ENCODE assay signal across 34 cellular contexts in the genomic region with DNA sequence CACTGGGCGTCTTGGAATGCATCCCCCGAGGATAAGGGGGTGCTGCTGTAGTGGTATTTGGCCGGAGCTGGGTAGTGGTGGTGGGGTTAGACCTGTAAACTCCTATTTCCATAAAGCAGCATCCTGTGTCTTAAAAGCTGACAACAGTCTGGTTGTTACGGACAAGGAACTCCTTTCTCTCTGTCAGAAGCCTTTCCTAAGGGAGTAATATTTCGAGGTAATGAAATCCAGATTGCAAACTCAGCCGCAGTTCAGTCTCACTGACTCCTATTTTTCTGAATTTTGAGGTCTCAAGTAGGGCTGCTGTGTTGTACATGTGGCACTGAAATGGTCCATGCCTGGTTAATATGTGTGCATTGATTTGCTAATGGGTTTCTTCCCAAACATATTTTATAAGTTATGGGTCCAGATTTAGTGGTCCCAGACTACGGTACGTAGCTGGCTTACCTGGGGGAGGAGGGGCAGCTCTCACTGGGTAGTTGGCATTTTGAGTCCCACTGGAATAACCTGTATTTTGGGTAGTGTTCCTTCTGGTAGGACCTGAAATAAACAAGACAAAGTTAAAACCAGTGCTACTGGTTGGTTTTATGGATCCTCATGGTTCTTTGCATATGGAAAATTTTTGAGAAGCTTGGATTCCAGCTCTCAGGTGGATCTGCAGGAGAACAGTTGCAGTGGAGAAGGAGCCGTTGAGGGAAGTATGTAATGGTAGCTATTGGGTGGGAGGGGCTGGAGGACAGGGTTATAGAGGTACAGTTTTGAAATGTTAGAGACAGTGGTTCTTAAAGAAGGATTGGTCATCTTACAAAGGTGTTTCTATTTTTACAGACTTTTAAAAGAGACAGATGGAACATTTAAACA. TPM values are rescaled to one million over a fixed set of nuclear protein-coding genes. Genes with fewer than 3 reads are reported as not detected.
DNase-seq lines count a peak whose midpoint lies in the region; FAIRE-seq and TF ChIP-seq lines count a peak whose summit lies in the region.
"Had no signal": no experiment of that assay in that cellular context is flagged by ENCODE, and none has a peak within 500 bp of the region (broad histone marks: within the 10 kb centered on the region; RNA-seq: fewer than 3 reads in every experiment).

No MANE protein-coding gene starts in this region.

- FAIRE-seq in bronchial epithelial cell (lab: Jason Lieb, UNC) (peak; percentile 18), GM19239 (lab: Jason Lieb, UNC) (no peak)

- in situ Hi-C loops in GM13977 (cut with MboI; ENCODE audit: low pct_unique_long_range_greater_than_20kb, low sequenced_read_pairs, unreplicated experiment) = no loop called here

- H3K4me1 ChIP-seq in mesenchymal stem cell (ENCODE audit: control insufficient read depth, insufficient read depth, low read depth, low read length) = peaks cover 2% of the 10 kb centered on the region
- H3K4me1 ChIP-seq: BLaER1, parathyroid adenoma had no signal

- H2BK15ac ChIP-seq in mesenchymal stem cell (ENCODE audit: low read depth, poor library complexity, severe bottlenecking) = no peak overlapping the region

- H3K4me3 ChIP-seq in AG10803 (ENCODE audit: low read length) (no peak overlapping the region), LNCaP clone FGC (ENCODE audit: low read depth, low read length) (no peak overlapping the region), bronchial epithelial cell (ENCODE audit: low read depth, low read length) (no peak overlapping the region), mesenchymal stem cell (ENCODE audit: insufficient read depth in 1 of 2, low read depth in 1 of 2, low read length in 2 of 2) (no peak overlapping the region)
- H3K4me3 ChIP-seq: BLaER1, MG63, neural progenitor cell, smooth muscle cell, tibial artery, vagina had no signal

- WGBS in mesenchymal stem cell = 95% methylated on average over 9 of the region's 9 CpGs

- no peak overlapping the region for H2AK5ac ChIP-seq in mesenchymal stem cell (ENCODE audit: low read length, severe bottlenecking)

- no peak for TF ChIP-seq CTCF in AG10803 (conservative IDR thresholded peaks at IDR 0.05; ENCODE audit: low read length)
- TF ChIP-seq CTCF in LNCaP clone FGC (IDR thresholded peaks at IDR 0.05; ENCODE audit: control insufficient read depth, extremely low read depth, insufficient read depth) = no peak
- TF ChIP-seq CTCF in bronchial epithelial cell (IDR thresholded peaks at IDR 0.05; ENCODE audit: insufficient read depth, low read length, severe bottlenecking) = no peak
- TF ChIP-seq CTCF in GM13977 (IDR thresholded peaks at IDR 0.05; ENCODE audit: extremely low read depth, insufficient read depth, missing control alignments) = no peak

- no peak overlapping the region for H3K4me2 ChIP-seq in mesenchymal stem cell (ENCODE audit: low read length, poor library complexity, severe bottlenecking)
- H3K4me2 ChIP-seq: BLaER1, neural progenitor cell, smooth muscle cell had no signal

- no peak overlapping the region for H3K27ac ChIP-seq in mesenchymal stem cell (ENCODE audit: low read length, poor library complexity, severe bottlenecking)
- H3K27ac ChIP-seq: BLaER1, HL-60, neural progenitor cell, parathyroid adenoma, tibial artery, vagina had no signal

- H3K23ac ChIP-seq in mesenchymal stem cell (ENCODE audit: low read length in 2 of 2) = no peak overlapping the region

- no peak overlapping the region for H2BK5ac ChIP-seq in mesenchymal stem cell (ENCODE audit: low read depth, low read length, poor library complexity, severe bottlenecking)

- H2AFZ ChIP-seq in mesenchymal stem cell (ENCODE audit: low read depth, low read length) = no peak overlapping the region
- H2AFZ ChIP-seq: neural progenitor cell, parathyroid adenoma had no signal

- no peak overlapping the region for H3K18ac ChIP-seq in mesenchymal stem cell (ENCODE audit: low read depth in 1 of 2, low read length in 2 of 2)

- peaks cover 15% of the 10 kb centered on the region for H3K79me1 ChIP-seq in mesenchymal stem cell (replicated peaks; ENCODE audit: low read length, poor library complexity, severe bottlenecking)

- H3K14ac ChIP-seq in mesenchymal stem cell (ENCODE audit: low read length in 2 of 2) = no peak overlapping the region

- H3K9me3 ChIP-seq in mesenchymal stem cell (ENCODE audit: control insufficient read depth, low read length) = no peaks in the 10 kb centered on the region
- H3K9me3 ChIP-seq: BLaER1, MG63, tibial artery, vagina had no signal

- no peak overlapping the region for H4K8ac ChIP-seq in mesenchymal stem cell (ENCODE audit: low read length)

- H3K27me3 ChIP-seq in bronchial epithelial cell (ENCODE audit: control insufficient read depth, insufficient read depth, low read length) (no peaks in the 10 kb centered on the region), mesenchymal stem cell (ENCODE audit: control insufficient read depth in 1 of 2, insufficient read depth in 1 of 2, low read length in 2 of 2) (no peaks in the 10 kb centered on the region)
- H3K27me3 ChIP-seq: BLaER1, MG63, neural progenitor cell, tibial artery, vagina had no signal

- H3K36me3 ChIP-seq in bronchial epithelial cell (ENCODE audit: control insufficient read depth, insufficient read depth, low read length) = peaks cover 20% of the 10 kb centered on the region
- H3K36me3 ChIP-seq in mesenchymal stem cell (ENCODE audit: control insufficient read depth in 1 of 2, insufficient read depth in 2 of 2, low read depth in 1 of 2, low read length in 2 of 2) = peaks cover 76 to 99% of the 10 kb centered on the region in 2 experiments
- H3K36me3 ChIP-seq: neural progenitor cell had no signal

- H3K9ac ChIP-seq in mesenchymal stem cell (ENCODE audit: low read length) = peak overlapping the region; percentile 6
- H3K9ac ChIP-seq: BLaER1, neural progenitor cell, parathyroid adenoma had no signal

- H4K91ac ChIP-seq in mesenchymal stem cell (ENCODE audit: low read length) = no peak overlapping the region

- H2BK12ac ChIP-seq in mesenchymal stem cell (ENCODE audit: low read length in 2 of 2) = no peak overlapping the region

- H2BK120ac ChIP-seq in mesenchymal stem cell (ENCODE audit: low read depth, low read length) = no peak overlapping the region

- H3K4ac ChIP-seq in mesenchymal stem cell (ENCODE audit: low read depth in 1 of 2, low read length in 2 of 2) = no peak overlapping the region

- DNase-seq in AG10803 (ENCODE audit: low read depth) (peak; percentile 52), LNCaP clone FGC (ENCODE audit: low read depth) (peak; percentile 69), bronchial epithelial cell (ENCODE audit: low read depth) (no peak), mesenchymal stem cell (no peak), GM13977 (ENCODE audit: low spot score) (no peak), COLO829 (ENCODE audit: low spot score) (no peak), GM19239 (ENCODE audit: insufficient read length, low spot score) (no peak)
- DNase-seq: activated CD4-positive, alpha-beta T cell treated with anti-CD3 and anti-CD28 coated beads for 36 hours; activated CD8-positive, alpha-beta T cell treated with anti-CD3 and anti-CD28 coated beads, Interleukin-2, amount 10 ng/mL, durations not matched to agents 7 days and 5 days; activated naive CD4-positive, alpha-beta T cell treated with anti-CD3 and anti-CD28 coated beads, Interleukin-2, amount 10 ng/mL, durations not matched to agents 7 days and 5 days; amniotic stem cell; HCEC 1CT; KBM-7; left colon; mesendoderm; MG63; NCI-H1417 treated with DMSO at 0.1 percent for 48 hours; NCI-H2171; Right ventricle myocardium superior; stimulated activated CD4-positive, alpha-beta T cell treated with anti-CD3 and anti-CD28 coated beads, Interleukin-2, amount 100 ng/mL, for 24 hours; stimulated activated CD8-positive, alpha-beta memory T cell treated with anti-CD3 and anti-CD28 coated beads, Interleukin-4, amount 100 ng/mL, for 48 hours; stimulated activated naive CD8-positive, alpha-beta T cell treated with anti-CD3 and anti-CD28 coated beads, Interleukin-15, amount 100 ng/mL, for 72 hours; tibial artery had no signal

RNA-seq across cellular contexts. Expression of gene LDHAL6B, which starts 48.6 kb away (rescaled TPM):
- total RNA-seq in bronchial epithelial cell = not detected in 2 replicates
- polyA plus RNA-seq in mesenchymal stem cell (2013, experiment 1 of 2) = not detected
- polyA plus RNA-seq in mesenchymal stem cell (2013, experiment 2 of 2) = not detected
- total RNA-seq: activated CD4-positive, alpha-beta T cell treated with anti-CD3 and anti-CD28 coated beads for 36 hours; activated CD8-positive, alpha-beta T cell treated with anti-CD3 and anti-CD28 coated beads, Interleukin-2, amount 10 ng/mL, durations not matched to agents 7 days and 5 days; activated T-helper 17 cell treated with anti-CD3 and anti-CD28 coated beads, Interleukin-2, amount 50 U/mL, for 72 hours; chondrocyte; G401; glomerular endothelial cell; left colon; Right ventricle myocardium superior; smooth muscle cell; vagina had no signal
- polyA plus RNA-seq: AG04450, smooth muscle cell had no signal

RNA-seq across cellular contexts. Expression of gene CCNB2, which starts 53.1 kb away (rescaled TPM):
- 2.1 and 2.3 TPM in 2 replicates for total RNA-seq in bronchial epithelial cell
- 9.1 TPM for polyA plus RNA-seq in mesenchymal stem cell (2013, experiment 1 of 2)
- 8.5 TPM for polyA plus RNA-seq in mesenchymal stem cell (2013, experiment 2 of 2)

Comparison
In these comparisons a context has a peak if more than half of its experiments do, and no peak if none do; other contexts are left out.
1. DNase-seq: peak in AG10803 (single experiment) and LNCaP clone FGC (single experiment); none in bronchial epithelial cell (single experiment), mesenchymal stem cell (single experiment), GM13977 (single experiment), COLO829 (single experiment) and GM19239 (single experiment).